Comparison of ENCODE assay signal across 29 cellular contexts in genomic region chr9:109313351-109313750, GRCh38. TPM values are rescaled to one million over a fixed set of nuclear protein-coding genes. Genes with fewer than 3 reads are reported as not detected.
DNase-seq lines count a peak whose midpoint lies in the region; ATAC-seq, FAIRE-seq and TF ChIP-seq lines count a peak whose summit lies in the region.
"Had no signal": no experiment of that assay in that cellular context is flagged by ENCODE, and none has a peak within 500 bp of the region (broad histone marks: within the 10 kb centered on the region; RNA-seq: fewer than 3 reads in every experiment).

No MANE protein-coding gene starts in this region.

- H3K4me2 ChIP-seq in PC-3 (ENCODE audit: low read length), result peak overlapping the region; percentile 26

- H4K20me1 ChIP-seq in PC-3 (ENCODE audit: low read length), result peaks cover 7% of the 10 kb centered on the region; the same call in 1 of the 2 replicates

- no peaks in the 10 kb centered on the region for H3K4me1 ChIP-seq in breast epithelium
- peaks cover 62% of the 10 kb centered on the region for H3K4me1 ChIP-seq in PC-3 (ENCODE audit: insufficient read depth, low read length)
- peaks cover 8 to 9% of the 10 kb centered on the region in 2 donors for H3K4me1 ChIP-seq in small intestine (ENCODE audit: control insufficient read depth in 2 of 2, insufficient read depth in 1 of 2, low read depth in 1 of 2, low read length in 1 of 2)
- H3K4me1 ChIP-seq in Caco-2, result peaks cover 10% of the 10 kb centered on the region; the same call in 1 of the 2 replicates
- H3K4me1 ChIP-seq: spleen had no signal

- DNase-seq in MCF 10A (ENCODE audit: unreplicated experiment) (no peak), breast epithelium (ENCODE audit: low spot score in 2 of 2) (no peak), PC-3 (no peak), left colon (peak in 1 of 2 donors; percentile 65), small intestine (peak; percentile 92), COLO668 (lab: John Stamatoyannopoulos, UW; ENCODE audit: unreplicated experiment) (no peak), Caco-2 (no peak)
- no peak for DNase-seq in activated T-helper 2 cell treated with anti-CD3 and anti-CD28 coated beads, Interferon-gamma antibody, Interleukin-2, Interleukin-4, amounts not matched to agents 10 μg/mL and 5 μg/mL and 100 μg/mL, durations not matched to agents 14 hours and 24 hours and 36 hours (ENCODE audit: low spot score)
- DNase-seq: 8988T; activated CD4-positive, alpha-beta memory T cell treated with anti-CD3 and anti-CD28 coated beads, Interleukin-2, amount 10 ng/mL, durations not matched to agents 7 days and 5 days; activated gamma-delta T cell treated with Interleukin-2 at 50 U/mL for 16 hours; activated T-cell treated with anti-CD3 and anti-CD28 coated beads for 4 hours; brain microvascular endothelial cell; endodermal cell; esophagus squamous epithelium; HFFc6; Kasumi-1; left lung; NCI-H187 treated with DMSO at 0.1 percent for 48 hours; NK-92 treated with Interleukin-12 subunit alpha and Interleukin-12 subunit beta, amount 100 ng/mL, for 24 hours; spleen; stimulated activated CD4-positive, alpha-beta T cell treated with anti-CD3 and anti-CD28 coated beads, Interleukin-4, amount 100 ng/mL, for 24 hours; T-helper 9 cell had no signal

- CTCF ChIA-PET in MCF 10A (lab: Yijun Ruan, JAX) (interaction anchor here (0.8 to 1.2 kb wide), 2 partner anchors 69 to 130 kb away, joined by 3 to 5 read pairs; no protein-coding TSS in a partner anchor), PC-3 (lab: Charles Lee) (no interaction called here), Caco-2 (lab: Charles Lee) (no interaction called here)

- TF ChIP-seq POLR2A in breast epithelium (IDR thresholded peaks at IDR 0.05), result no peak

- POLR2A ChIA-PET in MCF 10A (lab: Yijun Ruan, JAX) (interaction anchor here (0.7 to 2.4 kb wide), 3 partner anchors 60 to 232 kb away, joined by 3 to 8 read pairs (median 3); no protein-coding TSS in a partner anchor), PC-3 (lab: Charles Lee; ENCODE audit: unreplicated experiment) (no interaction called here), Caco-2 (lab: Charles Lee) (no interaction called here)

- no TSS peak for BruUV-seq in MCF 10A (replicated peaks; lab: Mats Ljungman, UMichigan)
- no TSS peak for BruUV-seq in PC-3 (replicated peaks; lab: Mats Ljungman, UMichigan)
- no TSS peak for BruUV-seq in Caco-2 (replicated peaks; lab: Mats Ljungman, UMichigan)

- no peaks in the 10 kb centered on the region for H3K9me2 ChIP-seq in PC-3 (replicated peaks; ENCODE audit: low read length)

- ATAC-seq in PC-3 (no peak), left colon (peak; percentile 32)
- ATAC-seq: gastroesophageal sphincter had no signal

- H3F3A ChIP-seq in PC-3 (ENCODE audit: low read length, unreplicated experiment), result no peaks in the 10 kb centered on the region

- H3K36me3 Mint-ChIP-seq in MCF 10A (ENCODE audit: insufficient read depth, unreplicated experiment) (peaks cover 11% of the 10 kb centered on the region), Caco-2 (ENCODE audit: insufficient read depth, unreplicated experiment) (peaks cover 6% of the 10 kb centered on the region)
- no peaks in the 10 kb centered on the region for H3K36me3 Mint-ChIP-seq in activated T-helper 2 cell treated with anti-CD3 and anti-CD28 coated beads, Interferon-gamma antibody, Interleukin-2, Interleukin-4, amounts not matched to agents 10 μg/mL and 5 μg/mL and 100 μg/mL, durations not matched to agents 14 hours and 24 hours and 36 hours (ENCODE audit: low read depth)

- TF ChIP-seq CTCF in MCF 10A (IDR thresholded peaks at IDR 0.05; ENCODE audit: unreplicated experiment) (no peak), breast epithelium (IDR thresholded peaks at IDR 0.05) (no peak), PC-3 (conservative IDR thresholded peaks at IDR 0.05; ENCODE audit: low read depth, low read length) (no peak), Caco-2 (IDR thresholded peaks at IDR 0.05; ENCODE audit: insufficient read depth in 1 of 2, low read depth in 1 of 2, low read length in 1 of 2, severe bottlenecking in 1 of 2, unreplicated experiment in 1 of 2) (no peak)

- H3K9me3 Mint-ChIP-seq in MCF 10A (ENCODE audit: unreplicated experiment) (no peaks in the 10 kb centered on the region), Caco-2 (ENCODE audit: unreplicated experiment) (no peaks in the 10 kb centered on the region)
- H3K9me3 Mint-ChIP-seq in activated T-helper 2 cell treated with anti-CD3 and anti-CD28 coated beads, Interferon-gamma antibody, Interleukin-2, Interleukin-4, amounts not matched to agents 10 μg/mL and 5 μg/mL and 100 μg/mL, durations not matched to agents 14 hours and 24 hours and 36 hours, result no peaks in the 10 kb centered on the region
- H3K9me3 Mint-ChIP-seq: activated CD4-positive, alpha-beta memory T cell treated with anti-CD3 and anti-CD28 coated beads, Interleukin-2, amount 10 ng/mL, durations not matched to agents 7 days and 5 days; endodermal cell; HFFc6; stimulated activated naive CD8-positive, alpha-beta T cell treated with anti-CD3 and anti-CD28 coated beads, Interleukin-15, Interleukin-2, amounts not matched to agents 100 ng/mL and 50 ng/mL, for 24 hours had no signal

- H3K27me3 Mint-ChIP-seq in MCF 10A (ENCODE audit: insufficient read depth, unreplicated experiment) (no peaks in the 10 kb centered on the region), Caco-2 (ENCODE audit: insufficient read depth, unreplicated experiment) (no peaks in the 10 kb centered on the region)
- peaks cover 67% of the 10 kb centered on the region for H3K27me3 Mint-ChIP-seq in activated T-helper 2 cell treated with anti-CD3 and anti-CD28 coated beads, Interferon-gamma antibody, Interleukin-2, Interleukin-4, amounts not matched to agents 10 μg/mL and 5 μg/mL and 100 μg/mL, durations not matched to agents 14 hours and 24 hours and 36 hours (ENCODE audit: low read depth)

- H3K27ac ChIP-seq in breast epithelium (no peak overlapping the region), PC-3 (ENCODE audit: low read length) (peak overlapping the region; percentile 54), small intestine (ENCODE audit: low read depth in 1 of 2, low read length in 1 of 2) (peak overlapping the region; percentile 82 to 88)
- H3K27ac ChIP-seq: brain microvascular endothelial cell, coronary artery, esophagus squamous epithelium, gastroesophageal sphincter, left lung, spleen had no signal

- H3K4me1 Mint-ChIP-seq in MCF 10A (ENCODE audit: insufficient read depth, unreplicated experiment) (peaks cover 68% of the 10 kb centered on the region), Caco-2 (ENCODE audit: low read depth, unreplicated experiment) (peaks cover 24% of the 10 kb centered on the region)
- H3K4me1 Mint-ChIP-seq in activated T-helper 2 cell treated with anti-CD3 and anti-CD28 coated beads, Interferon-gamma antibody, Interleukin-2, Interleukin-4, amounts not matched to agents 10 μg/mL and 5 μg/mL and 100 μg/mL, durations not matched to agents 14 hours and 24 hours and 36 hours (ENCODE audit: low read depth), result peaks cover 4% of the 10 kb centered on the region
- H3K4me1 Mint-ChIP-seq: activated CD4-positive, alpha-beta memory T cell treated with anti-CD3 and anti-CD28 coated beads, Interleukin-2, amount 10 ng/mL, durations not matched to agents 7 days and 5 days had no signal

- H3K4me3 ChIP-seq in breast epithelium, result no peak overlapping the region
- H3K4me3 ChIP-seq in PC-3 (ENCODE audit: low read length), result no peak overlapping the region
- no peak overlapping the region for H3K4me3 ChIP-seq in small intestine (ENCODE audit: low read depth in 1 of 2, low read length in 2 of 2)
- no peak overlapping the region for H3K4me3 ChIP-seq in Caco-2 (ENCODE audit: low read depth, low read length)
- H3K4me3 ChIP-seq: coronary artery, esophagus squamous epithelium, gastroesophageal sphincter, left lung, spleen, upper lobe of left lung had no signal

- H3K27me3 ChIP-seq in breast epithelium (no peaks in the 10 kb centered on the region), PC-3 (ENCODE audit: low read length) (no peaks in the 10 kb centered on the region), small intestine (ENCODE audit: control insufficient read depth in 2 of 2, insufficient read depth in 2 of 2, low read length in 2 of 2) (peaks cover 0 to 5% of the 10 kb centered on the region in 2 donors), Caco-2 (replicated peaks; ENCODE audit: control insufficient read depth, insufficient read depth, low read length) (no peaks in the 10 kb centered on the region)
- H3K27me3 ChIP-seq: upper lobe of left lung had no signal

- FAIRE-seq in small intestine (lab: Jason Lieb, UNC), result no peak
- FAIRE-seq: GM12892 had no signal

- H3K4me3 Mint-ChIP-seq in MCF 10A (ENCODE audit: unreplicated experiment) (no peak overlapping the region), Caco-2 (ENCODE audit: unreplicated experiment) (no peak overlapping the region)
- H3K4me3 Mint-ChIP-seq in activated T-helper 2 cell treated with anti-CD3 and anti-CD28 coated beads, Interferon-gamma antibody, Interleukin-2, Interleukin-4, amounts not matched to agents 10 μg/mL and 5 μg/mL and 100 μg/mL, durations not matched to agents 14 hours and 24 hours and 36 hours (ENCODE audit: low read depth), result no peak overlapping the region
- H3K4me3 Mint-ChIP-seq: activated CD4-positive, alpha-beta memory T cell treated with anti-CD3 and anti-CD28 coated beads, Interleukin-2, amount 10 ng/mL, durations not matched to agents 7 days and 5 days; endodermal cell; HFFc6; stimulated activated naive CD8-positive, alpha-beta T cell treated with anti-CD3 and anti-CD28 coated beads, Interleukin-15, Interleukin-2, amounts not matched to agents 100 ng/mL and 50 ng/mL, for 24 hours had no signal

- no peak overlapping the region for H2AFZ ChIP-seq in PC-3 (ENCODE audit: low read length)

- H3K79me2 ChIP-seq in PC-3 (ENCODE audit: low read length), result peaks cover 93% of the 10 kb centered on the region

- H3K27ac Mint-ChIP-seq in MCF 10A (ENCODE audit: low read depth, unreplicated experiment), result peak overlapping the region; percentile 58
- H3K27ac Mint-ChIP-seq in activated T-helper 2 cell treated with anti-CD3 and anti-CD28 coated beads, Interferon-gamma antibody, Interleukin-2, Interleukin-4, amounts not matched to agents 10 μg/mL and 5 μg/mL and 100 μg/mL, durations not matched to agents 14 hours and 24 hours and 36 hours, result no peak overlapping the region
- H3K27ac Mint-ChIP-seq in Caco-2 (ENCODE audit: unreplicated experiment), result no peak overlapping the region
- H3K27ac Mint-ChIP-seq: activated CD4-positive, alpha-beta memory T cell treated with anti-CD3 and anti-CD28 coated beads, Interleukin-2, amount 10 ng/mL, durations not matched to agents 7 days and 5 days; endodermal cell; HFFc6; stimulated activated naive CD8-positive, alpha-beta T cell treated with anti-CD3 and anti-CD28 coated beads, Interleukin-15, Interleukin-2, amounts not matched to agents 100 ng/mL and 50 ng/mL, for 24 hours had no signal

- no peak overlapping the region for H3K9ac ChIP-seq in PC-3 (ENCODE audit: low read length)

- no peaks in the 10 kb centered on the region for H3K9me3 ChIP-seq in breast epithelium
- no peaks in the 10 kb centered on the region for H3K9me3 ChIP-seq in PC-3 (ENCODE audit: low read length)
- no peaks in the 10 kb centered on the region for H3K9me3 ChIP-seq in small intestine (ENCODE audit: control insufficient read depth, low read depth)
- H3K9me3 ChIP-seq in Caco-2, result no peaks in the 10 kb centered on the region
- H3K9me3 ChIP-seq: esophagus squamous epithelium, gastroesophageal sphincter, left lung, spleen, upper lobe of left lung had no signal

- H3K36me3 ChIP-seq in breast epithelium (no peaks in the 10 kb centered on the region), PC-3 (ENCODE audit: low read depth, low read length) (no peaks in the 10 kb centered on the region), small intestine (ENCODE audit: control insufficient read depth in 2 of 2, insufficient read depth in 2 of 2, low read length in 2 of 2) (no peaks in the 10 kb centered on the region), Caco-2 (ENCODE audit: control insufficient read depth, insufficient read depth, low read length) (no peaks in the 10 kb centered on the region)
- H3K36me3 ChIP-seq: brain microvascular endothelial cell, esophagus squamous epithelium, gastroesophageal sphincter, left lung, spleen, upper lobe of left lung had no signal

- intact Hi-C loops in MCF 10A (cut with micrococcal nuclease) (no loop called here), breast epithelium (cut with DNase I; ENCODE audit: low total_unique reads) (no loop called here), PC-3 (cut with micrococcal nuclease) (no loop called here), left colon (cut with DNase I, micrococcal nuclease) (no loop called here), Caco-2 (cut with micrococcal nuclease; ENCODE audit: unreplicated experiment) (no loop called here)
- intact Hi-C loops in activated T-helper 2 cell treated with anti-CD3 and anti-CD28 coated beads, Interferon-gamma antibody, Interleukin-2, Interleukin-4, amounts not matched to agents 10 μg/mL and 5 μg/mL and 100 μg/mL, durations not matched to agents 14 hours and 24 hours and 36 hours (cut with micrococcal nuclease), result loop anchor here (10.0 kb wide), 1 partner anchor 1829 kb away; the partner anchor contains the start of gene KLF4

- 7 to 50% (median 26%) methylated on average over 4 of the region's 4 CpGs for whole genome bisulfite sequencing in small intestine, 3 donors

RNA-seq across cellular contexts. Expression of gene EPB41L4B, which starts 7.5 kb away (rescaled TPM):
- total RNA-seq in MCF 10A (2022) (20.2 and 23.7 TPM in 2 replicates), breast epithelium (10 to 100 TPM; 11.5 to 47.2 (median 16.0) TPM), PC-3 (2014; rRNA removed) (11.2 and 13.8 TPM in 2 replicates), left colon (100 to 1,000 TPM; 147 to 150 TPM), Caco-2 (2022) (14.7 and 16.3 TPM in 2 replicates)
- polyA plus RNA-seq in small intestine, result 100 to 1,000 TPM in 1 of 3 donors, 10 to 100 TPM in 2; 22.1 to 126 (median 94.3) TPM
- total RNA-seq in activated T-helper 2 cell treated with anti-CD3 and anti-CD28 coated beads, Interferon-gamma antibody, Interleukin-2, Interleukin-4, amounts not matched to agents 10 μg/mL and 5 μg/mL and 100 μg/mL, durations not matched to agents 14 hours and 24 hours and 36 hours, result 1.5 and 1.6 TPM in 2 replicates
- total RNA-seq: mononuclear cell had no signal

Comparison
In these comparisons a context has a peak if more than half of its experiments do, and no peak if none do; other contexts are left out.
1. H3K27ac ChIP-seq: peak in PC-3 (single experiment) and small intestine (2 of 2); none in breast epithelium (0 of 2).